In the genomic region with DNA sequence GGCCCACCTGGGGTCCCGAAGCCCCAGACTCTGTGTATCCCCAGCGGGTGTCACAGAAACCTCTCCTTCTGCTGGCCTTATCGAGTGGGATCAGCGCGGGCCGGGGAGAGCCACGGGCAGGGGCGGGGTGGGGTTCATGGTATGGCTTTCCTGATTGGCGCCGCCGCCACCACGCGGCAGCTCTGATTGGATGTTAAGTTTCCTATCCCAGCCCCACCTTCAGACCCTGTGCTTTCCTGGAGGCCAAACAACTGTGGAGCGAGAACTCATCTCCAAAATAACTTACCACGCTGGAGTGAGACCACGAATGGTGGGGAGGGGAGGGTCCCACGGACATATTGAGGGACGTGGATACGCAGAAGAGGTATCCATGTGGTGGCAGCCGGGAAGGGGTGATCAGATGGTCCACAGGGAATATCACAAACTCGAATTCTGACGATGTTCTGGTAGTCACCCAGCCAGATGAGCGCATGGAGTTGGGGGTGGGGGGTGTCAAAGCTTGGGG, we compare ENCODE assay signal across 9 cellular contexts. TPM values are rescaled to one million over a fixed set of nuclear protein-coding genes. Genes with fewer than 3 reads are reported as not detected.
A peak's percentile ranks its signal among the peaks of the same experiment; 100 is the strongest.
DNase-seq lines count a peak whose midpoint lies in the region; ATAC-seq and TF ChIP-seq lines count a peak whose summit lies in the region.
"Had no signal": no experiment of that assay in that cellular context is flagged by ENCODE, and none has a peak within 500 bp of the region (broad histone marks: within the 10 kb centered on the region; RNA-seq: fewer than 3 reads in every experiment).

No MANE protein-coding gene starts in this region.

- H3K9me2 ChIP-seq in neural cell (ENCODE audit: insufficient read depth, low read length): no peaks in the 10 kb centered on the region

- TF ChIP-seq POLR2A in gastroesophageal sphincter (IDR thresholded peaks at IDR 0.05): no peak

- peaks cover 15% of the 10 kb centered on the region for H3K36me3 ChIP-seq in SJSA1
- no peaks in the 10 kb centered on the region for H3K36me3 ChIP-seq in neural cell (ENCODE audit: insufficient read depth, low read length)
- peaks cover 0 to 19% of the 10 kb centered on the region in 2 donors for H3K36me3 ChIP-seq in gastroesophageal sphincter

- no peak for ATAC-seq in gastroesophageal sphincter
- no peak for ATAC-seq in HG02970 (IDR thresholded peaks at IDR 0.05; ENCODE audit: low FRiP score, unreplicated experiment)

- H2AFZ ChIP-seq in neural cell (ENCODE audit: low read depth, low read length): no peak overlapping the region

- H3K4me1 ChIP-seq in SJSA1 (replicated peaks) (peaks cover 42% of the 10 kb centered on the region), gastroesophageal sphincter (peaks cover 0 to 71% (median 42%) of the 10 kb centered on the region in 3 donors)

- WGBS in gastroesophageal sphincter (ENCODE audit: low coverage in 1 of 2), 2 donors: 0 to 4% methylated on average over 12 to 21 of the region's 23 CpGs

- H3K9me3 ChIP-seq in SJSA1 (replicated peaks) (no peaks in the 10 kb centered on the region; the same call in 1 of the 2 replicates), neural cell (ENCODE audit: low read length) (no peaks in the 10 kb centered on the region), gastroesophageal sphincter (no peaks in the 10 kb centered on the region)

- peak; percentile 58 for DNase-seq in COR-L47 (lab: John Stamatoyannopoulos, UW)
- DNase-seq in HPDE6-E6E7 (ENCODE audit: extremely low spot score): peak; percentile 86
- no peak for DNase-seq in SJSA1 (ENCODE audit: low read depth in 1 of 2, low spot score in 2 of 2)
- no peak for DNase-seq in coronary artery (ENCODE audit: low spot score)
- no peak for DNase-seq in kidney glomerular epithelial cell (lab: John Stamatoyannopoulos, UW)

- no peak for TF ChIP-seq CTCF in coronary artery (IDR thresholded peaks at IDR 0.05)
- no peak for TF ChIP-seq CTCF in neural cell (IDR thresholded peaks at IDR 0.05; ENCODE audit: poor library complexity, severe bottlenecking)
- TF ChIP-seq CTCF in gastroesophageal sphincter (IDR thresholded peaks at IDR 0.05): no peak

- H3K27ac ChIP-seq in SJSA1: no peak overlapping the region
- H3K27ac ChIP-seq in coronary artery: no peak overlapping the region
- H3K27ac ChIP-seq in neural cell (ENCODE audit: low read length): no peak overlapping the region
- no peak overlapping the region for H3K27ac ChIP-seq in gastroesophageal sphincter
- H3K27ac ChIP-seq: VCaP had no signal

- H3K79me2 ChIP-seq in neural cell (replicated peaks; ENCODE audit: insufficient read depth, low read length): no peaks in the 10 kb centered on the region

- no peak for TF ChIP-seq RAD21 in neural cell (conservative IDR thresholded peaks at IDR 0.05)

- H4K20me1 ChIP-seq in neural cell (ENCODE audit: insufficient read depth): no peaks in the 10 kb centered on the region

- peak overlapping the region; percentile 52 for H3K4me2 ChIP-seq in neural cell (ENCODE audit: low read length)

- TF ChIP-seq EP300 in neural cell (conservative IDR thresholded peaks at IDR 0.05; ENCODE audit: poor library complexity, severe bottlenecking): no peak
- no peak for TF ChIP-seq EP300 in gastroesophageal sphincter (IDR thresholded peaks at IDR 0.05)

- H3K4me3 ChIP-seq in SJSA1 (peak overlapping the region; percentile 35), coronary artery (peak overlapping the region; percentile 73), neural cell (ENCODE audit: low read length) (peak overlapping the region; percentile 66), gastroesophageal sphincter (peak overlapping the region in 1 of 2 donors; percentile 46)

- H3K9ac ChIP-seq in neural cell (ENCODE audit: low read length): no peak overlapping the region

- H3K27me3 ChIP-seq in SJSA1 (replicated peaks): peaks cover 30% of the 10 kb centered on the region
- peaks cover 86% of the 10 kb centered on the region for H3K27me3 ChIP-seq in neural cell (ENCODE audit: insufficient read depth, low read depth, low read length)
- peaks cover 94% of the 10 kb centered on the region for H3K27me3 ChIP-seq in gastroesophageal sphincter

- no peaks in the 10 kb centered on the region for H3F3A ChIP-seq in neural cell (ENCODE audit: insufficient read depth, low read length, poor library complexity, severe bottlenecking)

TF ChIP-seq in neural cell, 6 proteins besides CTCF, POLR2A, EP300 and RAD21:
- TF ChIP-seq REST (IDR thresholded peaks at IDR 0.05; ENCODE audit: borderline replicate concordance): no peak
- TF ChIP-seq POLR2AphosphoS5 (IDR thresholded peaks at IDR 0.05): no peak
- TF ChIP-seq EZH2 (IDR thresholded peaks at IDR 0.05; ENCODE audit: borderline replicate concordance, insufficient read depth, low read length, poor library complexity, severe bottlenecking): no peak
- no peak for TF ChIP-seq SMC3 (conservative IDR thresholded peaks at IDR 0.05; ENCODE audit: poor library complexity)
- TF ChIP-seq TAF1 (IDR thresholded peaks at IDR 0.05; ENCODE audit: low read depth): no peak
- no peak for TF ChIP-seq MXI1 (conservative IDR thresholded peaks at IDR 0.05; ENCODE audit: poor library complexity, severe bottlenecking)

RNA-seq across cellular contexts. Expression of gene ICAM5, which starts 1.0 kb away (rescaled TPM):
- 0.38 and 0.79 TPM in 2 replicates for total RNA-seq in SJSA1 (2014; rRNA removed; shearing (Covaris generic))
- polyA plus RNA-seq in neural cell: 2.3 and 4.1 TPM in 2 replicates
- polyA minus RNA-seq in neural cell: 2.9 and 3.7 TPM in 2 replicates
- total RNA-seq in gastroesophageal sphincter: under 1 TPM in 3 of 4 donors, not detected in 1; 0.12 to 0.54 (median 0.47) TPM

RNA-seq across cellular contexts. Expression of gene ICAM4, which starts 2.0 kb away (rescaled TPM):
- not detected in 2 replicates for total RNA-seq in SJSA1 (2014; rRNA removed; shearing (Covaris generic))
- not detected in 2 replicates for polyA plus RNA-seq in neural cell
- polyA minus RNA-seq in neural cell: not detected in 2 replicates
- total RNA-seq in gastroesophageal sphincter: under 1 TPM in 1 of 4 donors, not detected in 3; 0.47 TPM

RNA-seq across cellular contexts. Expression of gene ICAM1, which starts 17.8 kb away (rescaled TPM):
- 11.9 and 17.2 TPM in 2 replicates for total RNA-seq in SJSA1 (2014; rRNA removed; shearing (Covaris generic))
- not detected in 2 replicates for polyA plus RNA-seq in neural cell
- not detected in 2 replicates for polyA minus RNA-seq in neural cell
- total RNA-seq in gastroesophageal sphincter: 10 to 100 TPM in 3 of 4 donors, 1 to 10 TPM in 1; 8.8 to 33.0 (median 19.6) TPM

RNA-seq across cellular contexts. Expression of gene ZGLP1, which starts 20.9 kb away (rescaled TPM):
- 1.2 TPM in 1 of 2 replicates, not detected in the other for total RNA-seq in SJSA1 (2014; rRNA removed; shearing (Covaris generic))
- polyA plus RNA-seq in neural cell: 22.8 and 45.2 TPM in 2 replicates
- polyA minus RNA-seq in neural cell: 1.9 and 2.0 TPM in 2 replicates
- 1 to 10 TPM in 2 of 4 donors, under 1 TPM in 1, not detected in 1; 0.81 to 2.5 (median 1.1) TPM for total RNA-seq in gastroesophageal sphincter

RNA-seq across cellular contexts. Expression of gene FDX2, which starts 27.1 kb away (rescaled TPM):
- total RNA-seq in SJSA1 (2014; rRNA removed; shearing (Covaris generic)): 25.5 and 84.1 TPM in 2 replicates
- 52.6 and 82.7 TPM in 2 replicates for polyA plus RNA-seq in neural cell
- 14.0 and 15.1 TPM in 2 replicates for polyA minus RNA-seq in neural cell
- total RNA-seq in gastroesophageal sphincter: 10 to 100 TPM in 3 of 4 donors, 1 to 10 TPM in 1; 6.7 to 36.5 (median 16.6) TPM

Comparison
In these comparisons a context has a peak if more than half of its experiments do, and no peak if none do; other contexts are left out.
1. DNase-seq: peak in COR-L47 (single experiment) and HPDE6-E6E7 (single experiment); none in SJSA1 (0 of 2), coronary artery (single experiment) and kidney glomerular epithelial cell (single experiment).